In the genomic region with DNA sequence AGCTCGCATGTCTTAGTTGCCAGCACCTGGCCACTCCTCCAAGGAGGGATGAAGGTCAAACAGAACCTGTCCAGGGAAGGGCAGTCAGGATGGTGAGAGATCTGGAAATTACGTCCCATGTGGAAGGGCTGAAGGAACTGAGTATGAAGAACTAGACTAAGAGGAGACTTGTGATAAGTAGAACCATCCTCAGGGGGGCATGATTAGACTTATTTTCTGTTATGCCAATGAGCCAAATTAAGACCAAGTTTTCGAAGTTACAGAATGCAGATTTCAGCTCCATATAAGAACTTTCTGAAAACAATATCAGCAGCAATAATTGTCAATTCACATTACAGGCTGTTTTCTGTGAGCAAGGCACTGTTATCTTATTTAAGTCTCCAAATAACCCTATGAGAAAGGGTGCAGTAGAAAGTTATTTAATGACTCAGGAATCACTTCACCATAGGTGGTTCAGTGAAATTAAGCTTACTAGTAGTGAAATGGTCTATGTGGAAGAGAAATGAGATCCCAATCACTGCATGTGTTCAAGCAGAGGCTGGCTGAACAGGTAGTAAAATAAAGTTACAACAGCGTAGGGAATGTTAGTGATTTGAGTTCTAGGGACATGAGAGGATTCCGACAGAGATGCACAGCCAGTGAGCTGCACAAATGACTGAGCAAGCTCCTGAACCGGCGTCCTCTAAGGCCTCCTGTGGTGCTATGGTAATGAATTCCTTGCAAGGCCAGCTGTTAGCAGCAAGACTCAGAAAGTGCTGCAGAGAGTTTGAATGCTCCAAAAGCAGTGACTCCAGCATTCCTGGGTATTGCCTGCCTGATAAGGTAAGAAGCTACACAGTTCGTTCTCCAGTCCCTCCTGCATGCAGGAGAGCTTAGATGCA, we compare ENCODE assay signal across 13 cellular contexts. TPM values are rescaled to one million over a fixed set of nuclear protein-coding genes. Genes with fewer than 3 reads are reported as not detected.
DNase-seq lines count a peak whose midpoint lies in the region; FAIRE-seq and TF ChIP-seq lines count a peak whose summit lies in the region.
"Had no signal": no experiment of that assay in that cellular context is flagged by ENCODE, and none has a peak within 500 bp of the region (broad histone marks: within the 10 kb centered on the region; RNA-seq: fewer than 3 reads in every experiment).

No MANE protein-coding gene starts in this region.

- CTCF ChIA-PET in HEK293 (lab: Yijun Ruan, JAX), result interaction anchor here (0.6 to 1.6 kb wide), 14 partner anchors 8 to 776 kb away, joined by 3 to 6 read pairs (median 4); no protein-coding TSS in a partner anchor

- H3K4me2 ChIP-seq in fibroblast of lung (ENCODE audit: extremely low read depth, insufficient read depth, low read length), result no peak overlapping the region

- H3K4me3 ChIP-seq in HEK293 (ENCODE audit: low read depth, low read length) (no peak overlapping the region), fibroblast of lung (replicated peaks in 1 of 4; ENCODE audit: control extremely low read depth in 1 of 4, insufficient read depth in 1 of 4, low read depth in 3 of 4, low read length in 4 of 4) (no peak overlapping the region), stomach (no peak overlapping the region)

- no peak overlapping the region for H3K27ac ChIP-seq in HEK293 (ENCODE audit: extremely low read depth, low read depth, low read length)
- no peak overlapping the region for H3K27ac ChIP-seq in fibroblast of lung (ENCODE audit: insufficient read depth, low read length)
- no peak overlapping the region for H3K27ac ChIP-seq in stomach

- no peaks in the 10 kb centered on the region for H3K36me3 ChIP-seq in HEK293 (ENCODE audit: control insufficient read depth in 2 of 2, insufficient read depth in 1 of 2, low read length in 2 of 2)
- H3K36me3 ChIP-seq in fibroblast of lung (ENCODE audit: control insufficient read depth, insufficient read depth, low read length), result no peaks in the 10 kb centered on the region
- H3K36me3 ChIP-seq in stomach, result no peaks in the 10 kb centered on the region

- H3K9ac ChIP-seq in fibroblast of lung (ENCODE audit: insufficient read depth, low read length), result no peak overlapping the region

- WGBS in stomach, 5 donors, result 66 to 81% (median 74%) methylated on average over 8 of the region's 8 CpGs

- H3K4me1 ChIP-seq in HEK293 (ENCODE audit: control insufficient read depth, insufficient read depth, low read length) (peaks cover 4% of the 10 kb centered on the region; the same call in 1 of the 2 replicates), fibroblast of lung (ENCODE audit: control insufficient read depth, extremely low read depth, insufficient read depth, low read length) (no peaks in the 10 kb centered on the region), stomach (peaks cover 0 to 18% (median 7%) of the 10 kb centered on the region in 4 donors)

- no peaks in the 10 kb centered on the region for H4K20me1 ChIP-seq in fibroblast of lung (ENCODE audit: control insufficient read depth, extremely low read depth, insufficient read depth, low read length)

- H3K79me2 ChIP-seq in fibroblast of lung (ENCODE audit: control insufficient read depth, insufficient read depth, low read length), result no peaks in the 10 kb centered on the region

- H3K27me3 ChIP-seq in fibroblast of lung (ENCODE audit: control insufficient read depth, insufficient read depth, low read length), result peaks cover under 1% of the 10 kb centered on the region
- H3K27me3 ChIP-seq in stomach, result no peaks in the 10 kb centered on the region

- POLR2A ChIA-PET in HEK293 (lab: Yijun Ruan, JAX), result interaction anchor here (1.9 to 2.2 kb wide), 2 partner anchors 9 to 22 kb away, joined by 6 to 16 read pairs; a partner anchor contains a TSS

- intact Hi-C loops in stomach (cut with DNase I; ENCODE audit: low total_unique reads), result no loop called here

- no peak overlapping the region for H2AFZ ChIP-seq in fibroblast of lung (ENCODE audit: low read length)

- H3K9me3 ChIP-seq in HEK293 (ENCODE audit: control insufficient read depth, insufficient read depth, low read depth, low read length) (no peaks in the 10 kb centered on the region), fibroblast of lung (ENCODE audit: control insufficient read depth, insufficient read depth, low read depth, low read length) (no peaks in the 10 kb centered on the region), stomach (no peaks in the 10 kb centered on the region)

- no peak for DNase-seq in D721Med (ENCODE audit: insufficient read length, low spot score)
- peak; percentile 65 for DNase-seq in OCI-M1 (lab: John Stamatoyannopoulos, UW)
- peak; percentile 37 to 43 for DNase-seq in fibroblast of lung (ENCODE audit: low read depth in 2 of 2)
- no peak for DNase-seq in stomach
- DNase-seq in NCI-H187 treated with DMSO at 0.1 percent for 48 hours (lab: John Stamatoyannopoulos, UW), result no peak
- DNase-seq in RCC 7860 (ENCODE audit: low spot score), result no peak
- DNase-seq in stimulated activated CD8-positive, alpha-beta memory T cell treated with anti-CD3 and anti-CD28 coated beads, Interleukin-4, amount 100 ng/mL, for 48 hours, result no peak
- DNase-seq: CD8-positive, alpha-beta T cell; head of caudate nucleus; NCI-H2081 treated with DMSO at 0.1 percent for 48 hours; small intestine had no signal

- TF ChIP-seq CTCF in D721Med (IDR thresholded peaks at IDR 0.05; ENCODE audit: insufficient read depth, missing control alignments), result peak; percentile 22
- TF ChIP-seq CTCF in HEK293 (tag by site-specific recombination; IDR thresholded peaks at IDR 0.05), result peak; percentile 66; the same call in 1 of the 2 replicates
- TF ChIP-seq CTCF in fibroblast of lung (conservative IDR thresholded peaks at IDR 0.05 in 1 of 2, IDR thresholded peaks at IDR 0.05 in 1 of 2; ENCODE audit: low read depth in 1 of 2, low read length in 2 of 2), result no peak
- TF ChIP-seq CTCF in stomach (IDR thresholded peaks at IDR 0.05), result no peak

- FAIRE-seq in D721Med (lab: Jason Lieb, UNC) (no peak), RCC 7860 (lab: Jason Lieb, UNC) (no peak)
- FAIRE-seq: GM18507, small intestine had no signal

- no peak for TF ChIP-seq POLR2A in stomach (IDR thresholded peaks at IDR 0.05)

- no peak for TF ChIP-seq EP300 in stomach (IDR thresholded peaks at IDR 0.05)

TF ChIP-seq in HEK293, 187 proteins besides CTCF, POLR2A, EP300 and RAD21 (continues in another document):
- TF ChIP-seq ZNF623 (tag by site-specific recombination; IDR thresholded peaks at IDR 0.05) (no peak), ZNF521 (tag by site-specific recombination; IDR thresholded peaks at IDR 0.05) (no peak), PRDM1 (tag by site-specific recombination; IDR thresholded peaks at IDR 0.05) (peak; percentile 87), ZNF140 (tag by site-specific recombination; IDR thresholded peaks at IDR 0.05) (no peak), ZNF600 (tag by site-specific recombination; IDR thresholded peaks at IDR 0.05) (peak; percentile 70)
- TF ChIP-seq, protein P1, sequence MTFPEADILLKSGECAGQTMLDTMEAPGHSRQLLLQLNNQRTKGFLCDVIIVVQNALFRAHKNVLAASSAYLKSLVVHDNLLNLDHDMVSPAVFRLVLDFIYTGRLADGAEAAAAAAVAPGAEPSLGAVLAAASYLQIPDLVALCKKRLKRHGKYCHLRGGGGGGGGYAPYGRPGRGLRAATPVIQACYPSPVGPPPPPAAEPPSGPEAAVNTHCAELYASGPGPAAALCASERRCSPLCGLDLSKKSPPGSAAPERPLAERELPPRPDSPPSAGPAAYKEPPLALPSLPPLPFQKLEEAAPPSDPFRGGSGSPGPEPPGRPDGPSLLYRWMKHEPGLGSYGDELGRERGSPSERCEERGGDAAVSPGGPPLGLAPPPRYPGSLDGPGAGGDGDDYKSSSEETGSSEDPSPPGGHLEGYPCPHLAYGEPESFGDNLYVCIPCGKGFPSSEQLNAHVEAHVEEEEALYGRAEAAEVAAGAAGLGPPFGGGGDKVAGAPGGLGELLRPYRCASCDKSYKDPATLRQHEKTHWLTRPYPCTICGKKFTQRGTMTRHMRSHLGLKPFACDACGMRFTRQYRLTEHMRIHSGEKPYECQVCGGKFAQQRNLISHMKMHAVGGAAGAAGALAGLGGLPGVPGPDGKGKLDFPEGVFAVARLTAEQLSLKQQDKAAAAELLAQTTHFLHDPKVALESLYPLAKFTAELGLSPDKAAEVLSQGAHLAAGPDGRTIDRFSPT (tag by site-specific recombination; IDR thresholded peaks at IDR 0.05), result no peak

RNA-seq across cellular contexts. Expression of a gene that starts 4.5 kb away (rescaled TPM):
- total RNA-seq in fibroblast of lung (28.2 and 39.1 TPM in 2 replicates), stomach (100 to 1,000 TPM in 3 of 5 donors, 10 to 100 TPM in 2; 51.4 to 319 (median 127) TPM)
- polyA plus RNA-seq in fibroblast of lung (26.0 and 36.2 TPM in 2 replicates), stomach (10 to 100 TPM; 12.1 to 19.2 (median 17.1) TPM)
- polyA plus RNA-seq in fibroblast of lung (2012), result 25.8 and 34.7 TPM in 2 replicates
- 72.4 and 93.6 TPM in 2 replicates for polyA minus RNA-seq in fibroblast of lung (ENCODE audit: low replicate concordance)

RNA-seq across cellular contexts. Expression of a gene that starts 22.1 kb away (rescaled TPM):
- total RNA-seq in fibroblast of lung, result 11.9 and 12.8 TPM in 2 replicates
- 30.2 and 39.1 TPM in 2 replicates for polyA plus RNA-seq in fibroblast of lung
- 28.8 and 30.2 TPM in 2 replicates for polyA plus RNA-seq in fibroblast of lung (2012)
- 0.48 and 1.2 TPM in 2 replicates for polyA minus RNA-seq in fibroblast of lung (ENCODE audit: low replicate concordance)
- 100 to 1,000 TPM in 1 of 5 donors, 10 to 100 TPM in 3, under 1 TPM in 1; 0.58 to 186 (median 22.3) TPM for total RNA-seq in stomach
- polyA plus RNA-seq in stomach, result 100 to 1,000 TPM in 1 of 3 donors, 10 to 100 TPM in 2; 65.9 to 124 (median 75.1) TPM

RNA-seq across cellular contexts. Expression of a gene that starts 27.3 kb away (rescaled TPM):
- 2,451 and 3,311 TPM in 2 replicates for total RNA-seq in fibroblast of lung
- polyA plus RNA-seq in fibroblast of lung, result 3,444 and 3,511 TPM in 2 replicates
- polyA plus RNA-seq in fibroblast of lung (2012), result 2,510 and 2,780 TPM in 2 replicates
- polyA minus RNA-seq in fibroblast of lung (ENCODE audit: low replicate concordance), result 382 and 412 TPM in 2 replicates
- total RNA-seq in stomach, result 1,000 to 10,000 TPM; 1,310 to 2,416 (median 1,610) TPM
- polyA plus RNA-seq in stomach, result 1,000 to 10,000 TPM; 3,104 to 3,954 (median 3,404) TPM

Comparison
In these comparisons a context has a peak if more than half of its experiments do, and no peak if none do; other contexts are left out.
1. DNase-seq: peak in OCI-M1 (single experiment) and fibroblast of lung (2 of 2); none in D721Med (single experiment), stomach (single experiment), NCI-H187 treated with DMSO at 0.1 percent for 48 hours (single experiment), RCC 7860 (single experiment) and stimulated activated CD8-positive, alpha-beta memory T cell treated with anti-CD3 and anti-CD28 coated beads, Interleukin-4, amount 100 ng/mL, for 48 hours (single experiment).
2. CTCF ChIP-seq: peak in D721Med (single experiment) and HEK293 (single experiment); none in fibroblast of lung (0 of 2) and stomach (0 of 7).